ENCODE assay signal across 8 cellular contexts in the genomic region with DNA sequence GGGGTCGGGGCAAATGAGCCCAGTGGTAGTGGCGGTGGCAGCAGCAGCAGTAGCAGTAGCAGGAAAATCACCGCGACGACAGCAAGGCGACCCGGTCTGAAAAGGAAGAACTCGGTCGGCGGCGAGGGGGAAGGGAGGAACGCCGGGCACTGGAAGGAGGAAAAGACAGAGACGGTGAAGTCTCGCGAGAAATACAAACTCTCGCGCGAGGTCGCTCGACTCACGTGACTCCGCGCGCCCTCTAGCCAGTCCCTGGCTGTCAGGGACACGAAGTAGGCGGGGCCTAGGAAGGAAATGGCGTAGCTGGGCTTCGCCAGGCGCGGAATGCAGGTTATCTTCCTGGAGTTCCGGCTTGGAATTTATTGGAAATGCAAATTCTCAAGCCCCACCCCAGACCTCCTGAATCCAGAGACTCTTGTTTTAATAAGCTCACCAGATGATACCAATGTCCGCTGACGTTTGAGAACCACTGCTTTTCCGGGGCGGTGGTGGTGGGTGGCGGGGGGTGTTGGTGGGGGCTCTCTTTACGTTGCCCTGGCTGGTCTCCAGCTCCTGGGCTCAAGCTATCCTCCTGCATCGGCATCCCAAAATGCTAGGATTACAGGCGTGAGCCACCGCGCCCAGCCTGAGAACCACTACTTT. TPM values are rescaled to one million over a fixed set of nuclear protein-coding genes. Genes with fewer than 3 reads are reported as not detected.
DNase-seq lines count a peak whose midpoint lies in the region; ATAC-seq and TF ChIP-seq lines count a peak whose summit lies in the region.

A gene (minus strand): TSS at position 141 of the 642 bp plus-strand sequence. CDS start 1,333 bp downstream, outside the sequence.

- peak within 1 kb of the TSS; percentile 99 for H3K27ac Mint-ChIP-seq in progenitor cell of endocrine pancreas

- peak within 1 kb of the TSS; percentile 90 for H3K4me3 ChIP-seq in left ventricle myocardium inferior

- H3K27me3 Mint-ChIP-seq in progenitor cell of endocrine pancreas = no peaks in the 10 kb centered on the region

- peaks cover 25% of the 10 kb centered on the region for H3K36me3 ChIP-seq in left ventricle myocardium inferior

- no peak for TF ChIP-seq CTCF in left ventricle myocardium inferior (IDR thresholded peaks at IDR 0.05; ENCODE audit: borderline replicate concordance)
- TF ChIP-seq CTCF in progenitor cell of endocrine pancreas (IDR thresholded peaks at IDR 0.05; ENCODE audit: unreplicated experiment) = no peak

- peaks cover 59% of the 10 kb centered on the region for H3K4me1 ChIP-seq in left ventricle myocardium inferior

- H3K27me3 ChIP-seq in left ventricle myocardium inferior (ENCODE audit: low read depth) = no peaks in the 10 kb centered on the region

- H3K4me3 Mint-ChIP-seq in progenitor cell of endocrine pancreas (ENCODE audit: low read depth) = peak within 1 kb of the TSS; percentile 90

- H3K27ac ChIP-seq in angular gyrus (ENCODE audit: low read depth, low read length) = peak within 1 kb of the TSS; percentile 79
- peak within 1 kb of the TSS; percentile 96 for H3K27ac ChIP-seq in left ventricle myocardium inferior (replicated peaks)

- H3K9me3 ChIP-seq in left ventricle myocardium inferior (replicated peaks) = no peaks in the 10 kb centered on the region

- H3K4me1 Mint-ChIP-seq in progenitor cell of endocrine pancreas (ENCODE audit: low read depth) = peaks cover 22% of the 10 kb centered on the region

- ATAC-seq in GM18498 (IDR thresholded peaks at IDR 0.05; ENCODE audit: unreplicated experiment) (peak; percentile 92), HG02938 (IDR thresholded peaks at IDR 0.05; ENCODE audit: unreplicated experiment) (peak; percentile 84)

- peak; percentile 83 to 88 for DNase-seq in NCI-H187 (lab: John Stamatoyannopoulos, UW)
- peak; percentile 93 to 97 (median 94) for DNase-seq in T-helper 2 cell
- peak; percentile 98 for DNase-seq in left ventricle myocardium inferior
- peak; percentile 96 for DNase-seq in progenitor cell of endocrine pancreas (ENCODE audit: low spot score, unreplicated experiment)
- DNase-seq in ureter (ENCODE audit: low spot score) = peak; percentile 99

- intact Hi-C loops in left ventricle myocardium inferior (cut with micrococcal nuclease) = no loop called here

- H3K9me3 Mint-ChIP-seq in progenitor cell of endocrine pancreas (ENCODE audit: low read depth) = no peaks in the 10 kb centered on the region

- H3K36me3 Mint-ChIP-seq in progenitor cell of endocrine pancreas (ENCODE audit: insufficient read depth) = peaks cover 6% of the 10 kb centered on the region

RNA-seq across cellular contexts. Expression of the gene that starts here (rescaled TPM):
- 24.1 TPM for total RNA-seq in left ventricle myocardium inferior
- total RNA-seq in progenitor cell of endocrine pancreas = 39.4 and 41.4 TPM in 2 replicates
- total RNA-seq in ureter = 27.9 TPM

Comparison
In these comparisons a context has a peak if more than half of its experiments do, and no peak if none do; other contexts are left out.
1. Peak in every context shown above with its lines: DNase-seq, ATAC-seq, H3K4me3 ChIP-seq and H3K27ac ChIP-seq.